In the genomic region with DNA sequence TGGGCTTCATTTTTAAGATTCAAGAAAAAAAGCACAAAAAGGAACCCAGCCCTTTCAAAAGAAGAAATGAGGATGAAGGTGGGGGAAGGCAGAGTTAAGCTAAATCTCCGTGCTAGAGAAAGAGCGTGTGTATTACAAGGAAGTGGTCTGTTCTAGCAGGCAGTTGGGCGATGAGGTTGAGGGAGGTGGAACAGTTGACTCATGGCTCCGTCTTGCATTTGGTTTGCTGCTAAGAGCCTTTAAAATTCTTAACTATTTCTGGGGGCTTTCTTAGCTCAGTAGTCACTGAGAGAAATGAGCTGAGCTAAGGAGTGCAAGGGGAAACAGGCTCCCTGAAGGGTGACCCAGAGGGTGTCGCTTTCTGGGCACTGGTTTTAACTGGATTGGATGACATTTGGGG, we compare ENCODE assay signal across 8 cellular contexts.
DNase-seq lines count a peak whose midpoint lies in the region; ATAC-seq and TF ChIP-seq lines count a peak whose summit lies in the region.

No MANE protein-coding gene starts in this region.

- peaks cover 20% of the 10 kb centered on the region; the same call in 1 of the 2 replicates for H3K4me1 ChIP-seq in BLaER1
- H3K4me1 ChIP-seq in ovary (ENCODE audit: insufficient read depth) = no peaks in the 10 kb centered on the region

- H3K4me2 ChIP-seq in BLaER1 = 0 out of 2 replicates have a peak overlapping the region, but pooled peaks have one; percentile 8

- no peak overlapping the region for H3K27ac ChIP-seq in BLaER1
- H3K27ac ChIP-seq in ovary = no peak overlapping the region

- TF ChIP-seq CTCF in fibroblast of mammary gland (conservative IDR thresholded peaks at IDR 0.05; ENCODE audit: control insufficient read depth, insufficient read depth, low read depth, low read length) (no peak), ovary (IDR thresholded peaks at IDR 0.05) (no peak)

- no peak overlapping the region for H3K9ac ChIP-seq in BLaER1

- intact Hi-C loops in ovary (cut with DNase I) = no loop called here

- no peaks in the 10 kb centered on the region for H4K20me1 ChIP-seq in BLaER1

- ATAC-seq in GM19372 (IDR thresholded peaks at IDR 0.05; ENCODE audit: low read depth, unreplicated experiment) (peak; percentile 80), HG03469 (IDR thresholded peaks at IDR 0.05; ENCODE audit: unreplicated experiment) (peak; percentile 82)

- no peak for TF ChIP-seq EP300 in ovary (IDR thresholded peaks at IDR 0.05)

- no peak for TF ChIP-seq POLR2A in ovary (IDR thresholded peaks at IDR 0.05)

- H3K4me3 ChIP-seq in BLaER1 = no peak overlapping the region
- no peak overlapping the region for H3K4me3 ChIP-seq in fibroblast of mammary gland (ENCODE audit: control insufficient read depth, low read depth, low read length)
- no peak overlapping the region for H3K4me3 ChIP-seq in ovary

- H3K36me3 ChIP-seq in BLaER1 (no peaks in the 10 kb centered on the region), ovary (no peaks in the 10 kb centered on the region)

- H3K27me3 ChIP-seq in BLaER1 (peaks cover 15% of the 10 kb centered on the region; the same call in 1 of the 2 replicates), ovary (no peaks in the 10 kb centered on the region)

- peak; percentile 1 for DNase-seq in activated CD4-positive, alpha-beta T cell treated with anti-CD3 and anti-CD28 coated beads, Interleukin-2, amount 50 U/mL, for 1 hour
- DNase-seq in fibroblast of mammary gland (ENCODE audit: low read depth) = peak; percentile 89
- DNase-seq in stimulated activated CD4-positive, alpha-beta T cell treated with anti-CD3 and anti-CD28 coated beads, Interleukin-4, amount 100 ng/mL, for 4 hours = peak; percentile 3 to 37
- no peak for DNase-seq in NCI-H774 (lab: John Stamatoyannopoulos, UW)
- no peak for DNase-seq in ovary

- peaks cover 8% of the 10 kb centered on the region; the same call in 1 of the 2 replicates for H3K9me3 ChIP-seq in BLaER1
- H3K9me3 ChIP-seq in ovary = no peaks in the 10 kb centered on the region

- 70 to 76% (median 71%) methylated on average over 5 of the region's 5 CpGs for WGBS in ovary, 3 donors

Comparison
In these comparisons a context has a peak if more than half of its experiments do, and no peak if none do; other contexts are left out.
1. DNase-seq: peak in activated CD4-positive, alpha-beta T cell treated with anti-CD3 and anti-CD28 coated beads, Interleukin-2, amount 50 U/mL, for 1 hour (single experiment), fibroblast of mammary gland (single experiment) and stimulated activated CD4-positive, alpha-beta T cell treated with anti-CD3 and anti-CD28 coated beads, Interleukin-4, amount 100 ng/mL, for 4 hours (2 of 2); none in NCI-H774 (single experiment) and ovary (0 of 5).